In the genomic region with DNA sequence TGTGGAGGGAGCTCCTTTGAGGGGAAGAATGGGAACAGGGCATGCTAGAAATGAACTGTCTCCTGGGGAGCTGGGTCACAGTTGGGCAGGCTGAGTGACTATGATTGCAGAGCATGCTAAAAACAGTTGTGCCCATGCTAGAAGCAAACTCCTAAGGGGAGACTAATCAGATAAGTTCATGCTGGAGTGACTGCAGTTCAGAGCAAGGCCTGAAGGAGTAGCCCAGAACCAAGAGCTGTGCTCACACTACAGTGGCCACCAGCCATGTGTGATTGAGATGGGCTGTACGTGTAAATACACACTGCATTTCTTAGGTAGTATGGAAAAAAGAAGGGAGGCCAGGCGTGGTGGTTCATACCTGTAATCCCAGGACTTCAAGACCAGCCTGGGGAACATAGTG, we compare ENCODE assay signal across 12 cellular contexts. TPM values are rescaled to one million over a fixed set of nuclear protein-coding genes. Genes with fewer than 3 reads are reported as not detected.
DNase-seq lines count a peak whose midpoint lies in the region; ATAC-seq, FAIRE-seq and TF ChIP-seq lines count a peak whose summit lies in the region.
"Had no signal": no experiment of that assay in that cellular context is flagged by ENCODE, and none has a peak within 500 bp of the region (broad histone marks: within the 10 kb centered on the region; RNA-seq: fewer than 3 reads in every experiment).

No MANE protein-coding gene starts in this region.

- no peak overlapping the region; the same call in 2 of the 3 replicates for H3K27ac ChIP-seq in K562 (ENCODE audit: extremely low read depth, low read depth, low read length)
- no peak overlapping the region for H3K27ac ChIP-seq in neural progenitor cell
- H3K27ac ChIP-seq in transverse colon = no peak overlapping the region
- H3K27ac ChIP-seq: coronary artery, heart left ventricle, right atrium auricular region had no signal

- H3K4me3 ChIP-seq in K562 (no peak overlapping the region), neural progenitor cell (no peak overlapping the region), transverse colon (no peak overlapping the region)
- H3K4me3 ChIP-seq: coronary artery, heart left ventricle, right atrium auricular region had no signal

- TF ChIP-seq CTCF in K562 (IDR thresholded peaks at IDR 0.05 in 2 of 3, conservative IDR thresholded peaks at IDR 0.05 in 1 of 3; ENCODE audit: insufficient read depth in 2 of 3, low read depth in 1 of 3, low read length in 3 of 3) (peak; percentile 33 to 46 (median 44); a peak in 4 of 6 replicates), neural progenitor cell (IDR thresholded peaks at IDR 0.05) (no peak), transverse colon (IDR thresholded peaks at IDR 0.05) (no peak)

- H3K36me3 Mint-ChIP-seq in neural progenitor cell = peaks cover 17% of the 10 kb centered on the region

- CTCF ChIA-PET in K562 (lab: Yijun Ruan, JAX; ENCODE audit: low intra/inter-chr PET ratio) = no interaction called here

- peaks cover 2% of the 10 kb centered on the region for H3K27me3 Mint-ChIP-seq in neural progenitor cell (ENCODE audit: insufficient read depth, low read depth)
- H3K27me3 Mint-ChIP-seq: IgD-negative memory B cell had no signal

- H3K36me3 ChIP-seq in K562 (ENCODE audit: control insufficient read depth, insufficient read depth, low read length) (peaks cover 64% of the 10 kb centered on the region), neural progenitor cell (peaks cover under 1% of the 10 kb centered on the region), transverse colon (peaks cover 0 to 13% (median 6%) of the 10 kb centered on the region in 4 donors)

- in situ Hi-C loops in K562 (cut with MboI) = no loop called here
- in situ Hi-C loops in transverse colon (cut with MboI; ENCODE audit: low pct_ligation_motif_present in 1 of 4, low pct_unique_long_range_greater_than_20kb in 1 of 4, low sequenced_read_pairs in 3 of 4) = no loop called here

- peak in 1 of 2 experiments; percentile 26; a peak in 1 of 4 replicates for TF ChIP-seq RAD21 in K562 (CRISPR knock-in tag; conservative IDR thresholded peaks at IDR 0.05 in 1 of 2, IDR thresholded peaks at IDR 0.05 in 1 of 2)

- H3K9ac ChIP-seq in K562 (ENCODE audit: insufficient read depth in 1 of 2, low read depth in 2 of 2, low read length in 2 of 2) (peak overlapping the region in 1 of 2 experiments; percentile 78; a peak in 1 of 4 replicates), neural progenitor cell (no peak overlapping the region)

- WGBS in K562 (ENCODE audit: insufficient coverage, low coverage, missing lambda C conversion rate) = 41% methylated on average over 2 of the region's 2 CpGs
- WGBS in transverse colon (ENCODE audit: low coverage in 1 of 2), 2 donors = 73 to 80% methylated on average over 2 of the region's 2 CpGs

- intact Hi-C loops in K562 (cut with micrococcal nuclease) = no loop called here
- intact Hi-C loops in transverse colon (cut with DNase I; ENCODE audit: low total_unique reads) = no loop called here

- H3K27ac Mint-ChIP-seq in neural progenitor cell = peak overlapping the region; percentile 63
- H3K27ac Mint-ChIP-seq: activated naive CD4-positive, alpha-beta T cell treated with anti-CD3 and anti-CD28 coated beads for 36 hours; IgD-negative memory B cell had no signal

- H3K4me1 ChIP-seq in K562 (replicated peaks in 1 of 2; ENCODE audit: control insufficient read depth in 2 of 2, insufficient read depth in 2 of 2, low read length in 2 of 2) (peaks cover 0 to 35% of the 10 kb centered on the region in 2 experiments; a peak in 3 of 5 replicates), neural progenitor cell (peaks cover 5% of the 10 kb centered on the region), transverse colon (no peaks in the 10 kb centered on the region)

- POLR2A ChIA-PET in K562 (lab: Yijun Ruan, JAX) = interaction anchor here (1.2 to 1.9 kb wide), 2 partner anchors 9 to 10 kb away, joined by 3 to 5 read pairs; no protein-coding TSS in a partner anchor

- H3K9me3 Mint-ChIP-seq in neural progenitor cell = peaks cover 5% of the 10 kb centered on the region
- H3K9me3 Mint-ChIP-seq: activated naive CD4-positive, alpha-beta T cell treated with anti-CD3 and anti-CD28 coated beads for 36 hours; IgD-negative memory B cell had no signal

- TF ChIP-seq POLR2A in K562 (conservative IDR thresholded peaks at IDR 0.05) = no peak
- TF ChIP-seq POLR2A in transverse colon (IDR thresholded peaks at IDR 0.05) = no peak

- H3K79me2 ChIP-seq in K562 (ENCODE audit: control insufficient read depth, insufficient read depth, low read length) = no peaks in the 10 kb centered on the region
- H3K79me2 ChIP-seq in neural progenitor cell (ENCODE audit: low read depth) = no peaks in the 10 kb centered on the region

- H3K4me3 Mint-ChIP-seq in neural progenitor cell = no peak overlapping the region
- H3K4me3 Mint-ChIP-seq: activated naive CD4-positive, alpha-beta T cell treated with anti-CD3 and anti-CD28 coated beads for 36 hours had no signal

- peaks cover 6% of the 10 kb centered on the region for H3F3A ChIP-seq in neural progenitor cell (ENCODE audit: low read depth)

- no TSS peak for BruUV-seq in K562 (replicated peaks; lab: Mats Ljungman, UMichigan)

- H3K27me3 ChIP-seq in K562 (ENCODE audit: control insufficient read depth in 2 of 2, insufficient read depth in 2 of 2, low read length in 2 of 2) (no peaks in the 10 kb centered on the region), neural progenitor cell (no peaks in the 10 kb centered on the region), transverse colon (no peaks in the 10 kb centered on the region)
- H3K27me3 ChIP-seq: heart left ventricle, right atrium auricular region had no signal

- no peaks in the 10 kb centered on the region for H4K20me1 ChIP-seq in K562 (replicated peaks; ENCODE audit: control insufficient read depth, insufficient read depth, low read length)
- H4K20me1 ChIP-seq in neural progenitor cell (ENCODE audit: low read depth) = peaks cover 8% of the 10 kb centered on the region

- peak; percentile 84 for ATAC-seq in K562
- ATAC-seq: heart left ventricle had no signal

- DNase-seq in ELR (ENCODE audit: low read depth) (peak; percentile 45), HUDEP-2 (lab: John Stamatoyannopoulos, UW; ENCODE audit: unreplicated experiment in 76 of 76) (peak in 54 of 76 experiments; percentile 14 to 74 (median 38)), K562 (ENCODE audit: extremely low read depth in 1 of 4, low spot score in 3 of 4) (no peak), neural progenitor cell (ENCODE audit: low spot score) (no peak), NCI-H345 (lab: John Stamatoyannopoulos, UW) (no peak), transverse colon (no peak), hepatic stellate cell (ENCODE audit: low spot score) (no peak)
- DNase-seq: activated naive CD4-positive, alpha-beta T cell treated with anti-CD3 and anti-CD28 coated beads for 36 hours; heart left ventricle had no signal

- no peaks in the 10 kb centered on the region for H3K9me1 ChIP-seq in K562 (ENCODE audit: control insufficient read depth, insufficient read depth, low read length)

- FAIRE-seq in K562 (lab: Jason Lieb, UNC) = peak; percentile 86

- H3K9me3 ChIP-seq in K562 (replicated peaks; ENCODE audit: control insufficient read depth, insufficient read depth, low read depth, low read length) = no peaks in the 10 kb centered on the region; the same call in 1 of the 2 replicates
- H3K9me3 ChIP-seq in neural progenitor cell (ENCODE audit: low read depth) = no peaks in the 10 kb centered on the region
- peaks cover 0 to 2% of the 10 kb centered on the region in 2 donors for H3K9me3 ChIP-seq in transverse colon

- H3K4me1 Mint-ChIP-seq in neural progenitor cell = peaks cover 23% of the 10 kb centered on the region

- no peak overlapping the region for H2AFZ ChIP-seq in K562 (ENCODE audit: low read depth, low read length)
- H2AFZ ChIP-seq in neural progenitor cell (replicated peaks) = no peak overlapping the region

- no peak for TF ChIP-seq EP300 in K562 (IDR thresholded peaks at IDR 0.05; ENCODE audit: low read length)
- TF ChIP-seq EP300 in transverse colon (IDR thresholded peaks at IDR 0.05; ENCODE audit: low read depth) = no peak

- H3K4me2 ChIP-seq in K562 (ENCODE audit: insufficient read depth, low read length) = no peak overlapping the region
- H3K4me2 ChIP-seq in neural progenitor cell = no peak overlapping the region

RNA-seq across cellular contexts. Expression of gene AK1, which starts 10.3 kb away (rescaled TPM):
- 1.9 and 7.3 TPM in 2 replicates for total RNA-seq in K562 (2011; cell fraction: chromatin; rRNA removed; ENCODE audit: low replicate concordance)
- 7.1 and 11.2 TPM in 2 replicates for total RNA-seq in K562 (2011; cell fraction: nucleolus; rRNA removed)
- 3.7 and 5.5 TPM in 2 replicates for total RNA-seq in K562 (2011; cell fraction: nucleoplasm; rRNA removed)
- 33.2 and 56.5 TPM in 2 replicates for total RNA-seq in K562 (2014; rRNA removed)
- 15.1 and 22.6 TPM in 2 replicates for total RNA-seq in K562 (2014; rRNA removed; fragmentation: Illumina TruSeq; extraction: Trizol)
- total RNA-seq in K562 (2015; rRNA removed; fragmentation: Illumina TruSeq; extraction: Trizol) = 38.7 and 39.0 TPM in 2 replicates
- total RNA-seq in K562 (2021) = 67.6 and 71.8 TPM in 2 replicates
- 37.2 and 44.6 TPM in 2 replicates for polyA plus RNA-seq in K562 (2011; rRNA removed)
- polyA plus RNA-seq in K562 (2011; cell fraction: cytosol; rRNA removed) = 48.4 and 109 TPM in 2 replicates
- 29.2 and 57.2 TPM in 2 replicates for polyA plus RNA-seq in K562 (2011; cell fraction: nucleus; rRNA removed)
- 69.4 and 83.0 TPM in 2 replicates for polyA plus RNA-seq in K562 (2012)
- polyA plus RNA-seq in K562 (2014; fragmentation: Illumina TruSeq; extraction: Trizol) = 68.8 and 76.7 TPM in 2 replicates
- 10 to 100 TPM; 10.1 to 38.9 TPM for polyA plus RNA-seq in K562 (2014; fragmentation: Nextera tagmentation; extraction: Ambion mirVana)
- polyA plus RNA-seq in K562 (2014; rRNA removed) = 58.1 and 73.2 TPM in 2 replicates
- polyA minus RNA-seq in K562 (2011; rRNA and poly(A)+ RNA removed) = 10.3 and 14.5 TPM in 2 replicates
- polyA minus RNA-seq in K562 (2011; cell fraction: cytosol; rRNA and poly(A)+ RNA removed) = 11.4 and 13.5 TPM in 2 replicates
- 1.2 and 2.1 TPM in 2 replicates for polyA minus RNA-seq in K562 (2011; cell fraction: nucleus; rRNA and poly(A)+ RNA removed)
- 20.5 and 25.6 TPM in 2 replicates for total RNA-seq in neural progenitor cell (ENCODE audit: low replicate concordance)
- 100 to 1,000 TPM in 1 of 4 donors, 10 to 100 TPM in 3; 24.7 to 110 (median 62.4) TPM for total RNA-seq in transverse colon

RNA-seq across cellular contexts. Expression of gene ST6GALNAC6, which starts 11.6 kb away (rescaled TPM):
- total RNA-seq in K562 (2011; cell fraction: chromatin; rRNA removed; ENCODE audit: low replicate concordance) = 18.9 and 41.8 TPM in 2 replicates
- 25.3 and 31.9 TPM in 2 replicates for total RNA-seq in K562 (2011; cell fraction: nucleolus; rRNA removed)
- total RNA-seq in K562 (2011; cell fraction: nucleoplasm; rRNA removed) = 19.5 and 22.4 TPM in 2 replicates
- total RNA-seq in K562 (2014; rRNA removed) = 13.0 and 16.0 TPM in 2 replicates
- total RNA-seq in K562 (2014; rRNA removed; fragmentation: Illumina TruSeq; extraction: Trizol) = 6.4 and 8.2 TPM in 2 replicates
- 16.8 and 17.0 TPM in 2 replicates for total RNA-seq in K562 (2015; rRNA removed; fragmentation: Illumina TruSeq; extraction: Trizol)
- 17.3 and 18.7 TPM in 2 replicates for total RNA-seq in K562 (2021)
- polyA plus RNA-seq in K562 (2011; rRNA removed) = 23.0 and 23.7 TPM in 2 replicates
- polyA plus RNA-seq in K562 (2011; cell fraction: cytosol; rRNA removed) = 30.5 and 46.9 TPM in 2 replicates
- 51.3 and 78.0 TPM in 2 replicates for polyA plus RNA-seq in K562 (2011; cell fraction: nucleus; rRNA removed)
- polyA plus RNA-seq in K562 (2012) = 13.2 and 13.7 TPM in 2 replicates
- polyA plus RNA-seq in K562 (2014; fragmentation: Illumina TruSeq; extraction: Trizol) = 14.5 and 15.6 TPM in 2 replicates
- under 1 TPM; 0.13 to 0.20 TPM for polyA plus RNA-seq in K562 (2014; fragmentation: Nextera tagmentation; extraction: Ambion mirVana)
- polyA plus RNA-seq in K562 (2014; rRNA removed) = 16.4 and 19.0 TPM in 2 replicates
- polyA minus RNA-seq in K562 (2011; rRNA and poly(A)+ RNA removed) = 5.5 and 6.3 TPM in 2 replicates
- polyA minus RNA-seq in K562 (2011; cell fraction: cytosol; rRNA and poly(A)+ RNA removed) = 3.5 and 5.2 TPM in 2 replicates
- 10.4 and 11.2 TPM in 2 replicates for polyA minus RNA-seq in K562 (2011; cell fraction: nucleus; rRNA and poly(A)+ RNA removed)
- total RNA-seq in neural progenitor cell (ENCODE audit: low replicate concordance) = 14.3 and 42.7 TPM in 2 replicates
- total RNA-seq in transverse colon = 10 to 100 TPM; 41.0 to 80.4 (median 75.7) TPM

RNA-seq across cellular contexts. Expression of gene ST6GALNAC4, which starts 29.0 kb away (rescaled TPM):
- total RNA-seq in K562 (2011; cell fraction: chromatin; rRNA removed; ENCODE audit: low replicate concordance) = 24.9 and 89.8 TPM in 2 replicates
- total RNA-seq in K562 (2011; cell fraction: nucleolus; rRNA removed) = 90.4 and 100 TPM in 2 replicates
- total RNA-seq in K562 (2011; cell fraction: nucleoplasm; rRNA removed) = 52.6 and 55.0 TPM in 2 replicates
- total RNA-seq in K562 (2014; rRNA removed) (25.5 and 47.2 TPM in 2 replicates), K562 (2014; rRNA removed; fragmentation: Illumina TruSeq; extraction: Trizol) (2.8 and 6.6 TPM in 2 replicates), K562 (2015; rRNA removed; fragmentation: Illumina TruSeq; extraction: Trizol) (17.2 and 19.0 TPM in 2 replicates), K562 (2021) (43.1 and 47.1 TPM in 2 replicates), neural progenitor cell (ENCODE audit: low replicate concordance) (5.5 and 11.1 TPM in 2 replicates), transverse colon (10 to 100 TPM; 16.7 to 66.1 (median 47.3) TPM)
- polyA plus RNA-seq in K562 (2011; rRNA removed) (14.0 and 19.4 TPM in 2 replicates), K562 (2014; fragmentation: Illumina TruSeq; extraction: Trizol) (15.4 and 34.0 TPM in 2 replicates), K562 (2014; fragmentation: Nextera tagmentation; extraction: Ambion mirVana) (1 to 10 TPM; 2.6 to 3.4 TPM), K562 (2014; rRNA removed) (26.0 and 42.6 TPM in 2 replicates)
- 30.0 and 73.0 TPM in 2 replicates for polyA plus RNA-seq in K562 (2011; cell fraction: cytosol; rRNA removed)
- polyA plus RNA-seq in K562 (2011; cell fraction: nucleus; rRNA removed) = 34.4 and 63.8 TPM in 2 replicates
- polyA plus RNA-seq in K562 (2012) = 26.5 and 52.2 TPM in 2 replicates
- polyA minus RNA-seq in K562 (2011; rRNA and poly(A)+ RNA removed) = 7.5 and 10.6 TPM in 2 replicates
- 30.9 and 50.2 TPM in 2 replicates for polyA minus RNA-seq in K562 (2011; cell fraction: cytosol; rRNA and poly(A)+ RNA removed)
- 24.7 and 25.8 TPM in 2 replicates for polyA minus RNA-seq in K562 (2011; cell fraction: nucleus; rRNA and poly(A)+ RNA removed)

RNA-seq across cellular contexts. Expression of gene ENG, which starts 33.3 kb away (rescaled TPM):
- total RNA-seq in K562 (2011; cell fraction: chromatin; rRNA removed; ENCODE audit: low replicate concordance) = 0.51 and 0.69 TPM in 2 replicates
- 0.50 and 1.1 TPM in 2 replicates for total RNA-seq in K562 (2011; cell fraction: nucleolus; rRNA removed)
- not detected in 2 replicates for total RNA-seq in K562 (2011; cell fraction: nucleoplasm; rRNA removed)
- total RNA-seq in K562 (2014; rRNA removed) = 0.16 and 0.23 TPM in 2 replicates
- total RNA-seq in K562 (2014; rRNA removed; fragmentation: Illumina TruSeq; extraction: Trizol) = 0.07 TPM in 1 of 2 replicates, not detected in the other
- 0.04 TPM in 1 of 2 replicates, not detected in the other for total RNA-seq in K562 (2015; rRNA removed; fragmentation: Illumina TruSeq; extraction: Trizol)
- total RNA-seq in K562 (2021) = 0.40 and 0.51 TPM in 2 replicates
- 0.14 and 0.27 TPM in 2 replicates for polyA plus RNA-seq in K562 (2011; rRNA removed)
- polyA plus RNA-seq in K562 (2011; cell fraction: cytosol; rRNA removed) = 0.19 TPM in 2 replicates
- 0.21 and 0.33 TPM in 2 replicates for polyA plus RNA-seq in K562 (2011; cell fraction: nucleus; rRNA removed)
- polyA plus RNA-seq in K562 (2012) = 0.73 and 1.6 TPM in 2 replicates
- polyA plus RNA-seq in K562 (2014; fragmentation: Illumina TruSeq; extraction: Trizol) = 0.24 and 0.28 TPM in 2 replicates
- polyA plus RNA-seq in K562 (2014; fragmentation: Nextera tagmentation; extraction: Ambion mirVana) = under 1 TPM in 1 of 2 experiments, not detected in 1; 0.13 TPM
- polyA plus RNA-seq in K562 (2014; rRNA removed) = 0.13 TPM in 1 of 2 replicates, not detected in the other
- polyA minus RNA-seq in K562 (2011; rRNA and poly(A)+ RNA removed) = 0.06 TPM in 1 of 2 replicates, not detected in the other
- polyA minus RNA-seq in K562 (2011; cell fraction: cytosol; rRNA and poly(A)+ RNA removed) = 0.64 TPM in 1 of 2 replicates, not detected in the other
- not detected in 2 replicates for polyA minus RNA-seq in K562 (2011; cell fraction: nucleus; rRNA and poly(A)+ RNA removed)
- total RNA-seq in neural progenitor cell (ENCODE audit: low replicate concordance) = 0.19 TPM in 1 of 2 replicates, not detected in the other
- 10 to 100 TPM; 10.6 to 23.9 (median 17.0) TPM for total RNA-seq in transverse colon

RNA-seq across cellular contexts. Expression of gene PIP5KL1, which starts 42.8 kb away (rescaled TPM):
- total RNA-seq in K562 (2011; cell fraction: chromatin; rRNA removed; ENCODE audit: low replicate concordance) = 4.2 and 9.4 TPM in 2 replicates
- total RNA-seq in K562 (2011; cell fraction: nucleolus; rRNA removed) = 7.7 and 10.1 TPM in 2 replicates
- 4.3 and 4.5 TPM in 2 replicates for total RNA-seq in K562 (2011; cell fraction: nucleoplasm; rRNA removed)
- total RNA-seq in K562 (2014; rRNA removed) (2.5 and 3.1 TPM in 2 replicates), K562 (2014; rRNA removed; fragmentation: Illumina TruSeq; extraction: Trizol) (0.80 and 1.2 TPM in 2 replicates), K562 (2015; rRNA removed; fragmentation: Illumina TruSeq; extraction: Trizol) (0.58 and 1.3 TPM in 2 replicates), K562 (2021) (3.0 and 3.7 TPM in 2 replicates), neural progenitor cell (ENCODE audit: low replicate concordance) (1.4 and 8.8 TPM in 2 replicates), transverse colon (1 to 10 TPM in 1 of 4 donors, not detected in 3; 4.6 TPM)
- polyA plus RNA-seq in K562 (2011; rRNA removed) (1.2 and 1.6 TPM in 2 replicates), K562 (2014; fragmentation: Illumina TruSeq; extraction: Trizol) (0.82 and 1.2 TPM in 2 replicates), K562 (2014; fragmentation: Nextera tagmentation; extraction: Ambion mirVana) (under 1 TPM; 0.18 to 0.41 TPM), K562 (2014; rRNA removed) (4.3 and 4.8 TPM in 2 replicates)
- polyA plus RNA-seq in K562 (2011; cell fraction: cytosol; rRNA removed) = 1.8 and 2.2 TPM in 2 replicates
- polyA plus RNA-seq in K562 (2011; cell fraction: nucleus; rRNA removed) = 12.7 and 14.3 TPM in 2 replicates
- polyA plus RNA-seq in K562 (2012) = 1.7 and 5.0 TPM in 2 replicates
- 0.75 TPM in 1 of 2 replicates, not detected in the other for polyA minus RNA-seq in K562 (2011; rRNA and poly(A)+ RNA removed)
- polyA minus RNA-seq in K562 (2011; cell fraction: cytosol; rRNA and poly(A)+ RNA removed) = 3.0 TPM in 1 of 2 replicates, not detected in the other
- 2.6 TPM in 2 replicates for polyA minus RNA-seq in K562 (2011; cell fraction: nucleus; rRNA and poly(A)+ RNA removed)

Comparison
In these comparisons a context has a peak if more than half of its experiments do, and no peak if none do; other contexts are left out.
1. DNase-seq: peak in ELR (single experiment) and HUDEP-2 (54 of 76); none in K562 (0 of 4), neural progenitor cell (single experiment), NCI-H345 (single experiment), transverse colon (single experiment) and hepatic stellate cell (single experiment).
2. CTCF ChIP-seq: peak in K562 (3 of 3); none in neural progenitor cell (single experiment) and transverse colon (0 of 5).